In the genomic region with DNA sequence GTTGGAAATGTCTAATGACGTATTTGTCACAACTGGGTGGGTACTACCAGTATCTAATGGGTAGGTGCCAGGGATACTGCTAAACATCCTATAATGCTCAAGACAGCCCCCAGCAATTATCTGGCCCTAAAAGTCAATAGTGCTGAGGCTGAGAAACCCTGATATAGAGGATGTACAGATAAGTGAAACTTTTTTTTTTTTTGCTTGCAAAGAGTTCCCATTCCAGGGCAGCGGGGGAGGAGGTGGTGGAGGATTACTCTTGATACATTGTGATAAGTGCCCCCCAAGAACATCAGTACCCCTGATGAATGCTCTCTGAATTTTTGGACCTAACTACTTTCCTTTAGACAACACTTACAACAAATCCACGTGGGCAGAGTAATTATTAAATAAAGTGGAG, we compare ENCODE assay signal across 1 cellular context.
A peak's percentile ranks its signal among the peaks of the same experiment; 100 is the strongest.
TF ChIP-seq lines count a peak whose summit lies in the region.

No MANE protein-coding gene starts in this region.

TF ChIP-seq in K562, 482 proteins besides CTCF, POLR2A, EP300 and RAD21 (continued from another document):
- TF ChIP-seq STAT5A (IDR thresholded peaks at IDR 0.05; ENCODE audit: borderline replicate concordance, low read length) (no peak), NELFE (IDR thresholded peaks at IDR 0.05; ENCODE audit: insufficient read depth, insufficient read length) (no peak), ZNF384 (IDR thresholded peaks at IDR 0.05; ENCODE audit: low read depth, low read length) (peak; percentile 62), CBFA2T3 (IDR thresholded peaks at IDR 0.05) (peak; percentile 35), ARID2 (IDR thresholded peaks at IDR 0.05) (no peak), FOXA3 (CRISPR knock-in tag; conservative IDR thresholded peaks at IDR 0.05 in 1 of 2, IDR thresholded peaks at IDR 0.05 in 1 of 2) (peak in 1 of 2 experiments; percentile 28; a peak in 1 of 4 replicates), ILK (tag; IDR thresholded peaks at IDR 0.05; ENCODE audit: borderline replicate concordance, low read depth) (no peak)
